Comparison of ENCODE assay signal across 30 cellular contexts in genomic region chr6:20660534-20660933, GRCh38.
DNase-seq lines count a peak whose midpoint lies in the region; ATAC-seq and TF ChIP-seq lines count a peak whose summit lies in the region.
"Had no signal": no experiment of that assay in that cellular context is flagged by ENCODE, and none has a peak within 500 bp of the region (broad histone marks: within the 10 kb centered on the region; RNA-seq: fewer than 3 reads in every experiment).

No MANE protein-coding gene starts in this region.

- intact Hi-C loops in heart left ventricle (cut with DNase I) = no loop called here

- WGBS in suprapubic skin = 47% methylated on average over 3 of the region's 3 CpGs
- WGBS in heart left ventricle, 4 donors = 93 to 98% (median 95%) methylated on average over 3 of the region's 3 CpGs

- no peaks in the 10 kb centered on the region for H3K27me3 ChIP-seq in suprapubic skin
- H3K27me3 ChIP-seq in heart left ventricle = no peaks in the 10 kb centered on the region
- H3K27me3 ChIP-seq: dorsolateral prefrontal cortex, neural progenitor cell, upper lobe of left lung had no signal

- no peak for ATAC-seq in GM21737 (IDR thresholded peaks at IDR 0.05; ENCODE audit: unreplicated experiment)
- no peak for ATAC-seq in heart left ventricle
- ATAC-seq: activated CD8-positive, alpha-beta T cell treated with anti-CD3 and anti-CD28 coated beads, Interleukin-2, amount 10 ng/mL, durations not matched to agents 7 days and 5 days; HCT116; left lobe of liver; stimulated activated naive B cell treated with anti-CD40 and anti-IgM and Interleukin-4, amounts not matched to agents 10 μg/mL and 1 μg/mL and 100 μg/mL, for 72 hours had no signal

- H3K36me3 ChIP-seq in suprapubic skin = no peaks in the 10 kb centered on the region
- H3K36me3 ChIP-seq in heart left ventricle = no peaks in the 10 kb centered on the region
- H3K36me3 ChIP-seq: neural progenitor cell, upper lobe of left lung had no signal

- H3K27ac ChIP-seq in epithelial cell of prostate (peak overlapping the region; percentile 54), suprapubic skin (peak overlapping the region; percentile 25), heart left ventricle (no peak overlapping the region)
- H3K27ac ChIP-seq: neural progenitor cell, parathyroid adenoma, upper lobe of left lung had no signal

- TF ChIP-seq POLR2A in suprapubic skin (IDR thresholded peaks at IDR 0.05) = no peak
- TF ChIP-seq POLR2A in heart left ventricle (IDR thresholded peaks at IDR 0.05) = no peak

- H3K4me3 ChIP-seq in suprapubic skin (no peak overlapping the region), heart left ventricle (no peak overlapping the region)
- H3K4me3 ChIP-seq: dorsolateral prefrontal cortex, neural progenitor cell, upper lobe of left lung had no signal

- no peaks in the 10 kb centered on the region for H3K9me3 ChIP-seq in suprapubic skin
- H3K9me3 ChIP-seq in heart left ventricle = no peaks in the 10 kb centered on the region
- H3K9me3 ChIP-seq: upper lobe of left lung had no signal

- peak; percentile 27 for DNase-seq in DMS79 (lab: John Stamatoyannopoulos, UW)
- DNase-seq in DMS79 treated with DMSO at 0.1 percent for 48 hours (lab: John Stamatoyannopoulos, UW) = no peak
- DNase-seq in NCI-H82 treated with DMSO at 0.1 percent for 48 hours (lab: John Stamatoyannopoulos, UW; ENCODE audit: unreplicated experiment) = peak; percentile 39
- DNase-seq in epithelial cell of prostate (ENCODE audit: low read depth, low spot score) = peak; percentile 67
- DNase-seq in suprapubic skin (ENCODE audit: low spot score in 2 of 2) = no peak
- DNase-seq in heart left ventricle = no peak
- no peak for DNase-seq in NCI-H187 treated with DMSO at 0.1 percent for 48 hours (lab: John Stamatoyannopoulos, UW)
- DNase-seq: activated CD4-positive, alpha-beta T cell treated with anti-CD3 and anti-CD28 coated beads for 4 hours; activated CD8-positive, alpha-beta T cell treated with anti-CD3 and anti-CD28 coated beads, Interleukin-2, amount 10 ng/mL, durations not matched to agents 7 days and 5 days; activated naive CD4-positive, alpha-beta T cell treated with anti-CD3 and anti-CD28 coated beads, Interleukin-2, amount 10 ng/mL, durations not matched to agents 7 days and 5 days; AML-193; CD4-positive, alpha-beta T cell; dorsolateral prefrontal cortex; glutamatergic neuron; Karpas-422; mesenchymal stem cell; NCI-H146; NCI-H2171; NK-92 treated with Interleukin-12 subunit alpha and Interleukin-12 subunit beta, amount 100 ng/mL, for 24 hours; retina; Right ventricle myocardium superior; small intestine; stimulated activated naive B cell treated with anti-CD40 and anti-IgM and Interleukin-4, amounts not matched to agents 10 μg/mL and 1 μg/mL and 100 μg/mL, for 72 hours; substantia nigra; upper lobe of left lung had no signal

- H3K4me1 ChIP-seq in suprapubic skin (peaks cover 37% of the 10 kb centered on the region), heart left ventricle (peaks cover 0 to 12% (median 4%) of the 10 kb centered on the region in 12 donors)
- H3K4me1 ChIP-seq: parathyroid adenoma had no signal

- TF ChIP-seq CTCF in suprapubic skin (IDR thresholded peaks at IDR 0.05) (no peak), heart left ventricle (IDR thresholded peaks at IDR 0.05) (no peak)

- TF ChIP-seq EP300 in suprapubic skin (IDR thresholded peaks at IDR 0.05) = no peak

Comparison
In these comparisons a context has a peak if more than half of its experiments do, and no peak if none do; other contexts are left out.
1. DNase-seq: peak in DMS79 (single experiment), NCI-H82 treated with DMSO at 0.1 percent for 48 hours (single experiment) and epithelial cell of prostate (single experiment); none in DMS79 treated with DMSO at 0.1 percent for 48 hours (single experiment), suprapubic skin (0 of 2), heart left ventricle (0 of 5) and NCI-H187 treated with DMSO at 0.1 percent for 48 hours (single experiment).
2. H3K27ac ChIP-seq: peak in epithelial cell of prostate (single experiment) and suprapubic skin (single experiment); none in heart left ventricle (0 of 12).